In genomic region chr13:47039106-47039505, GRCh38 we compare ENCODE assay signal across 18 cellular contexts.
DNase-seq lines count a peak whose midpoint lies in the region; TF ChIP-seq lines count a peak whose summit lies in the region.
"Had no signal": no experiment of that assay in that cellular context is flagged by ENCODE, and none has a peak within 500 bp of the region (broad histone marks: within the 10 kb centered on the region; RNA-seq: fewer than 3 reads in every experiment).

No MANE protein-coding gene starts in this region.

- DNase-seq in GM04504 (ENCODE audit: low read depth) (peak; percentile 41), adipocyte (ENCODE audit: low read depth) (peak; percentile 42), fibroblast of villous mesenchyme (ENCODE audit: low read depth) (peak; percentile 40), stromal cell of bone marrow (ENCODE audit: low read depth) (peak; percentile 54), NCI-H187 (lab: John Stamatoyannopoulos, UW) (no peak), activated gamma-delta T cell (lab: John Stamatoyannopoulos, UW) (no peak), NCI-H774 (lab: John Stamatoyannopoulos, UW) (no peak)
- DNase-seq: activated CD4-positive, alpha-beta memory T cell treated with anti-CD3 and anti-CD28 coated beads, Interleukin-2, amount 10 ng/mL, durations not matched to agents 7 days and 5 days; CD8-positive, alpha-beta memory T cell; effector memory CD8-positive, alpha-beta T cell; GF-D8; heart right ventricle; left colon; MV-4-11; NCI-H2171; psoas muscle had no signal

- H3K36me3 ChIP-seq in adipocyte (ENCODE audit: control insufficient read depth, insufficient read depth, low read length, severe bottlenecking) = no peaks in the 10 kb centered on the region
- H3K36me3 ChIP-seq: cardiac muscle cell, heart right ventricle, SJSA1 had no signal

- no peaks in the 10 kb centered on the region for H3K9me3 ChIP-seq in adipocyte (ENCODE audit: control insufficient read depth, low read length)
- H3K9me3 ChIP-seq: heart right ventricle, psoas muscle, SJSA1 had no signal

- no peaks in the 10 kb centered on the region for H3K27me3 ChIP-seq in adipocyte (replicated peaks; ENCODE audit: control insufficient read depth, insufficient read depth, low read length)
- H3K27me3 ChIP-seq: cardiac muscle cell, heart right ventricle, SJSA1 had no signal

- peaks cover 25% of the 10 kb centered on the region for H3K4me1 ChIP-seq in adipocyte (ENCODE audit: control insufficient read depth, insufficient read depth, low read length)
- H3K4me1 ChIP-seq: heart right ventricle, psoas muscle, SJSA1 had no signal

- H3K4me3 ChIP-seq in adipocyte (ENCODE audit: low read length) (no peak overlapping the region), fibroblast of villous mesenchyme (ENCODE audit: low read depth, low read length) (no peak overlapping the region)
- H3K4me3 ChIP-seq: cardiac muscle cell, heart right ventricle, psoas muscle, SJSA1 had no signal

- H3K9ac ChIP-seq in adipocyte (ENCODE audit: low read length) = no peak overlapping the region

- TF ChIP-seq CTCF in fibroblast of villous mesenchyme (IDR thresholded peaks at IDR 0.05; ENCODE audit: insufficient read depth, low read depth, low read length) = no peak

Comparison
In these comparisons a context has a peak if more than half of its experiments do, and no peak if none do; other contexts are left out.
1. DNase-seq: peak in GM04504 (single experiment), adipocyte (single experiment), fibroblast of villous mesenchyme (single experiment) and stromal cell of bone marrow (single experiment); none in NCI-H187 (0 of 2), activated gamma-delta T cell (single experiment) and NCI-H774 (single experiment).